ENCODE assay signal across 19 cellular contexts in the genomic region with DNA sequence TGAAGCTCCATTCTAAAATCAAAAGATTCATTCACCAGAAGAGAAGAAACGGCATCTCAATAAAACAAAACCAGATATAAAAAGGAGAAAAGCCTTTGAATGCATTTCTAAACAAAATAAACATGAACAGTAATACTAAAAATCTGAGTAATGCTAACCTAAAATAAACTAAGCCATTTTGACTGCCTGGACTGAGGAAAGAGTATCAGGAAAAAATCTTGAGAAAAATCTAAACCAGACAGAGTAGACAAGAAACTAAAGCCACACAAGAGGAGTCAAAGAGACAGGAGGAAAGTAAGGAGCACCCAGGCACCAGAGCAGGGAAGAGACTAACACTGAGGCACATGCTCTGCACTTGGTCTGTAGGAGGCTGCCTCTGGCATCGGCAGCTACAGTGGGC. TPM values are rescaled to one million over a fixed set of nuclear protein-coding genes. Genes with fewer than 3 reads are reported as not detected.
A peak's percentile ranks its signal among the peaks of the same experiment; 100 is the strongest.
DNase-seq lines count a peak whose midpoint lies in the region; ATAC-seq and TF ChIP-seq lines count a peak whose summit lies in the region.
"Had no signal": no experiment of that assay in that cellular context is flagged by ENCODE, and none has a peak within 500 bp of the region (broad histone marks: within the 10 kb centered on the region; RNA-seq: fewer than 3 reads in every experiment).

No MANE protein-coding gene starts in this region.

- H2BK120ac ChIP-seq in trophoblast cell (ENCODE audit: insufficient read depth, low read length, poor library complexity) = no peak overlapping the region

- no CpG with 5 or more reads among the region's 2 CpGs for WGBS in trophoblast cell (ENCODE audit: extremely low coverage, insufficient coverage, insufficient read length)

- H3K79me2 ChIP-seq in fibroblast of lung (ENCODE audit: control insufficient read depth, insufficient read depth, low read length) = no peaks in the 10 kb centered on the region
- no peaks in the 10 kb centered on the region for H3K79me2 ChIP-seq in trophoblast cell (ENCODE audit: control insufficient read depth, insufficient read depth, low read length, poor library complexity)

- ATAC-seq in RWPE2 (ENCODE audit: low read depth) = peak; percentile 35; the same call in 1 of the 3 replicates

- H3K23ac ChIP-seq in trophoblast cell (ENCODE audit: low read length) = no peak overlapping the region

- H3K9me3 ChIP-seq in RWPE2 (ENCODE audit: severe bottlenecking) (no peaks in the 10 kb centered on the region), fibroblast of lung (ENCODE audit: control insufficient read depth, insufficient read depth, low read depth, low read length) (no peaks in the 10 kb centered on the region), trophoblast cell (ENCODE audit: insufficient read depth, low read depth, low read length) (no peaks in the 10 kb centered on the region)
- H3K9me3 ChIP-seq: Peyer's patch, SJCRH30 had no signal

- H4K12ac ChIP-seq in trophoblast cell (ENCODE audit: low read depth, low read length) = no peak overlapping the region

- no peaks in the 10 kb centered on the region for H3K27me3 ChIP-seq in RWPE2 (ENCODE audit: insufficient read depth, poor library complexity, severe bottlenecking)
- no peaks in the 10 kb centered on the region for H3K27me3 ChIP-seq in fibroblast of lung (ENCODE audit: control insufficient read depth, insufficient read depth, low read length)
- no peaks in the 10 kb centered on the region for H3K27me3 ChIP-seq in trophoblast cell (ENCODE audit: insufficient read depth, low read length)
- H3K27me3 ChIP-seq: Peyer's patch, SJCRH30 had no signal

- H3K4me3 ChIP-seq in RWPE2 (ENCODE audit: severe bottlenecking) (no peak overlapping the region), fibroblast of lung (replicated peaks in 1 of 4; ENCODE audit: control extremely low read depth in 1 of 4, insufficient read depth in 1 of 4, low read depth in 3 of 4, low read length in 4 of 4) (no peak overlapping the region), trophoblast cell (ENCODE audit: low read depth, low read length) (no peak overlapping the region)
- H3K4me3 ChIP-seq: Peyer's patch, SJCRH30 had no signal

- H3K4me1 ChIP-seq in RWPE2 (ENCODE audit: insufficient read depth, poor library complexity, severe bottlenecking) = no peaks in the 10 kb centered on the region
- H3K4me1 ChIP-seq in fibroblast of lung (ENCODE audit: control insufficient read depth, extremely low read depth, insufficient read depth, low read length) = no peaks in the 10 kb centered on the region
- H3K4me1 ChIP-seq in trophoblast cell (ENCODE audit: control insufficient read depth in 1 of 2, insufficient read depth in 2 of 2, low read length in 2 of 2) = no peaks in the 10 kb centered on the region
- H3K4me1 ChIP-seq: SJCRH30 had no signal

- H3K27ac ChIP-seq in RWPE2 (ENCODE audit: poor library complexity, severe bottlenecking) = no peak overlapping the region
- H3K27ac ChIP-seq in fibroblast of lung (ENCODE audit: insufficient read depth, low read length) = no peak overlapping the region
- H3K27ac ChIP-seq in trophoblast cell (ENCODE audit: low read depth, low read length) = no peak overlapping the region
- H3K27ac ChIP-seq: Peyer's patch, SJCRH30 had no signal

- H2AFZ ChIP-seq in fibroblast of lung (ENCODE audit: low read length) (peak overlapping the region; percentile 27), trophoblast cell (ENCODE audit: insufficient read depth, low read length, poor library complexity) (no peak overlapping the region)

- H2AK5ac ChIP-seq in trophoblast cell (ENCODE audit: low read length) = no peak overlapping the region

- no peak overlapping the region for H4K91ac ChIP-seq in trophoblast cell (ENCODE audit: low read depth, low read length)

- H3K79me1 ChIP-seq in trophoblast cell (ENCODE audit: low read length) = no peaks in the 10 kb centered on the region

- no peak overlapping the region for H3K14ac ChIP-seq in trophoblast cell (ENCODE audit: low read length)

- DNase-seq in EL = peak; percentile 5
- DNase-seq in RWPE2 (ENCODE audit: low spot score) = no peak
- no peak for DNase-seq in fibroblast of lung (ENCODE audit: low read depth in 2 of 2)
- DNase-seq in trophoblast cell = no peak
- DNase-seq in effector CD8-positive, alpha-beta T cell (lab: John Stamatoyannopoulos, UW) = no peak
- DNase-seq in retina = no peak
- DNase-seq in AML-193 (lab: John Stamatoyannopoulos, UW) = no peak
- DNase-seq: C1 segment of cervical spinal cord, GF-D8, H7, KG1, NCI-H1105, NCI-H146, NCI-H2029 treated with DMSO at 0.1 percent for 48 hours, NCI-H226, NCI-H510A treated with DMSO at 0.1 percent for 48 hours, NCI-H82, Peyer's patch, SJCRH30 had no signal

- H4K20me1 ChIP-seq in fibroblast of lung (ENCODE audit: control insufficient read depth, extremely low read depth, insufficient read depth, low read length) = no peaks in the 10 kb centered on the region

- H3K9ac ChIP-seq in fibroblast of lung (ENCODE audit: insufficient read depth, low read length) = no peak overlapping the region
- peak overlapping the region; percentile 31 for H3K9ac ChIP-seq in trophoblast cell (ENCODE audit: low read length)

- H3K4me2 ChIP-seq in fibroblast of lung (ENCODE audit: extremely low read depth, insufficient read depth, low read length) (peak overlapping the region; percentile 46), trophoblast cell (ENCODE audit: low read length) (no peak overlapping the region)

- H2BK12ac ChIP-seq in trophoblast cell (ENCODE audit: low read length) = no peak overlapping the region

- TF ChIP-seq CTCF in RWPE2 (IDR thresholded peaks at IDR 0.05; ENCODE audit: poor library complexity, severe bottlenecking) (no peak), fibroblast of lung (conservative IDR thresholded peaks at IDR 0.05 in 1 of 2, IDR thresholded peaks at IDR 0.05 in 1 of 2; ENCODE audit: low read depth in 1 of 2, low read length in 2 of 2) (no peak)

- H2BK5ac ChIP-seq in trophoblast cell (ENCODE audit: low read depth, low read length, poor library complexity) = no peak overlapping the region

- H3K18ac ChIP-seq in trophoblast cell (ENCODE audit: low read length) = no peak overlapping the region

- no peak overlapping the region for H4K8ac ChIP-seq in trophoblast cell (ENCODE audit: low read depth, low read length)

- H3K36me3 ChIP-seq in RWPE2 (ENCODE audit: low read depth) (peaks cover 52% of the 10 kb centered on the region), fibroblast of lung (ENCODE audit: control insufficient read depth, insufficient read depth, low read length) (no peaks in the 10 kb centered on the region), trophoblast cell (ENCODE audit: control insufficient read depth in 1 of 2, insufficient read depth in 2 of 2, low read length in 2 of 2) (peaks cover 5 to 10% of the 10 kb centered on the region in 2 experiments)

- H3K4ac ChIP-seq in trophoblast cell (ENCODE audit: low read depth, low read length) = no peak overlapping the region

RNA-seq across cellular contexts. Expression of gene DROSHA, which starts 50.4 kb away (rescaled TPM):
- 42.1 and 48.4 TPM in 2 replicates for total RNA-seq in fibroblast of lung
- 44.1 and 52.7 TPM in 2 replicates for polyA plus RNA-seq in fibroblast of lung
- polyA plus RNA-seq in fibroblast of lung (2012) = 41.0 and 42.9 TPM in 2 replicates
- polyA minus RNA-seq in fibroblast of lung (ENCODE audit: low replicate concordance) = 83.1 and 134 TPM in 2 replicates
- 67.0 and 73.4 TPM in 2 replicates for polyA plus RNA-seq in trophoblast cell (2013)

RNA-seq across cellular contexts. Expression of gene C5orf22, which starts 50.6 kb away (rescaled TPM):
- 17.2 and 20.0 TPM in 2 replicates for total RNA-seq in fibroblast of lung
- 20.4 and 26.9 TPM in 2 replicates for polyA plus RNA-seq in fibroblast of lung
- 10.8 and 14.9 TPM in 2 replicates for polyA plus RNA-seq in fibroblast of lung (2012)
- 0.98 and 5.7 TPM in 2 replicates for polyA minus RNA-seq in fibroblast of lung (ENCODE audit: low replicate concordance)
- 18.1 and 18.8 TPM in 2 replicates for polyA plus RNA-seq in trophoblast cell (2013)
